ENCODE assay signal across 8 cellular contexts in genomic region chr17:17682293-17682736, GRCh38. TPM values are rescaled to one million over a fixed set of nuclear protein-coding genes. Genes with fewer than 3 reads are reported as not detected.
DNase-seq lines count a peak whose midpoint lies in the region; ATAC-seq and TF ChIP-seq lines count a peak whose summit lies in the region.

No MANE protein-coding gene starts in this region.

- H3K4me1 ChIP-seq in lung (ENCODE audit: control insufficient read depth in 2 of 2, insufficient read depth in 2 of 2, low read length in 2 of 2): peaks cover 9 to 26% of the 10 kb centered on the region in 2 donors

- peak; percentile 30 to 36 for ATAC-seq in activated CD4-positive, CD25-positive, alpha-beta regulatory T cell treated with anti-CD3 and anti-CD28 coated beads, Interleukin-2, amount 50 U/mL, for 24 hours
- ATAC-seq in lung (ENCODE audit: insufficient read depth, low FRiP score): peak; percentile 30

- POLR2A ChIA-PET in AG04450 (lab: Yijun Ruan, JAX): interaction anchor here (0.6 to 1.2 kb wide), 4 partner anchors 9 to 186 kb away, joined by 3 to 8 read pairs (median 5); partner anchors contain the start of gene RASD1

- no peaks in the 10 kb centered on the region for H3K36me3 ChIP-seq in lung (ENCODE audit: control insufficient read depth in 2 of 2, insufficient read depth in 2 of 2, low read length in 2 of 2)

- DNase-seq in AG04450 (ENCODE audit: low read depth, low spot score): no peak
- peak in 1 of 2 experiments; percentile 21 for DNase-seq in HL-60 (ENCODE audit: low read depth in 1 of 2, low spot score in 1 of 2)
- no peak for DNase-seq in coronary artery (ENCODE audit: low spot score)
- DNase-seq in lung (ENCODE audit: low spot score): no peak
- DNase-seq in stimulated activated CD8-positive, alpha-beta memory T cell treated with anti-CD3 and anti-CD28 coated beads, Interleukin-2, amount 100 ng/mL, for 48 hours (ENCODE audit: low read depth in 2 of 2): peak; percentile 40 to 53
- DNase-seq in amniotic stem cell (lab: John Stamatoyannopoulos, UW): no peak

- WGBS in lung, 2 donors: 0% methylated on average over 41 to 49 of the region's 49 CpGs

- TF ChIP-seq CTCF in AG04450 (IDR thresholded peaks at IDR 0.05; ENCODE audit: low read depth, low read length) (no peak), HL-60 (IDR thresholded peaks at IDR 0.05; ENCODE audit: insufficient read depth, low read length) (no peak), coronary artery (IDR thresholded peaks at IDR 0.05) (no peak), lung (IDR thresholded peaks at IDR 0.05; ENCODE audit: control extremely low read depth, extremely low read depth) (no peak)

- H3K9me3 ChIP-seq in AG04450 (ENCODE audit: control insufficient read depth, insufficient read depth, low read length): no peaks in the 10 kb centered on the region
- H3K9me3 ChIP-seq in lung (ENCODE audit: control insufficient read depth in 2 of 2, insufficient read depth in 1 of 2, low read length in 1 of 2): no peaks in the 10 kb centered on the region

- peak overlapping the region; percentile 91 for H3K27ac ChIP-seq in AG04450 (ENCODE audit: low read depth, low read length)
- H3K27ac ChIP-seq in HL-60 (replicated peaks): peak overlapping the region; percentile 81
- peak overlapping the region; percentile 70 to 82 for H3K27ac ChIP-seq in coronary artery
- H3K27ac ChIP-seq in lung (ENCODE audit: low read depth in 1 of 2, low read length in 1 of 2): peak overlapping the region; percentile 91 to 93

- H3K4me3 ChIP-seq in AG04450 (ENCODE audit: low read depth, low read length) (peak overlapping the region; percentile 81), HL-60 (replicated peaks; ENCODE audit: insufficient read depth, low read length) (peak overlapping the region; percentile 63), coronary artery (peak overlapping the region; percentile 72), lung (peak overlapping the region; percentile 61)

- TF ChIP-seq POLR2A in GM19099 (IDR thresholded peaks at IDR 0.05; ENCODE audit: extremely low read depth, insufficient read length, low read depth): peak; percentile 53

- no peaks in the 10 kb centered on the region for H3K27me3 ChIP-seq in AG04450 (ENCODE audit: control insufficient read depth, insufficient read depth, low read length)
- H3K27me3 ChIP-seq in HL-60 (ENCODE audit: insufficient read depth, poor library complexity, severe bottlenecking): no peaks in the 10 kb centered on the region
- H3K27me3 ChIP-seq in lung (ENCODE audit: control insufficient read depth, insufficient read depth): no peaks in the 10 kb centered on the region

- CTCF ChIA-PET in AG04450 (lab: Charles Lee): interaction anchor here (0.6 to 1.1 kb wide), 3 partner anchors 115 to 351 kb away, joined by 3 to 7 read pairs (median 3); no protein-coding TSS in a partner anchor

RNA-seq across cellular contexts. Expression of gene RAI1, which starts 1.1 kb away (rescaled TPM):
- 2.1 and 3.2 TPM in 2 replicates for polyA plus RNA-seq in AG04450 (2011; rRNA removed)
- polyA minus RNA-seq in AG04450 (2011; rRNA and poly(A)+ RNA removed): 4.2 and 5.4 TPM in 2 replicates
- 10 to 100 TPM; 41.6 to 44.4 TPM for total RNA-seq in lung
- polyA plus RNA-seq in lung: 10 to 100 TPM; 14.5 to 15.1 TPM

Comparison
In these comparisons a context has a peak if more than half of its experiments do, and no peak if none do; other contexts are left out.
1. DNase-seq: peak in stimulated activated CD8-positive, alpha-beta memory T cell treated with anti-CD3 and anti-CD28 coated beads, Interleukin-2, amount 100 ng/mL, for 48 hours (2 of 2); none in AG04450 (single experiment), coronary artery (single experiment), lung (single experiment) and amniotic stem cell (single experiment).
2. Peak in every context shown above with its lines, with median percentiles within 50 percentile points of each other: H3K27ac ChIP-seq and H3K4me3 ChIP-seq.